In genomic region chr9:135504262-135505229, GRCh38 we compare ENCODE assay signal across 10 cellular contexts. TPM values are rescaled to one million over a fixed set of nuclear protein-coding genes. Genes with fewer than 3 reads are reported as not detected.
DNase-seq lines count a peak whose midpoint lies in the region; ATAC-seq and TF ChIP-seq lines count a peak whose summit lies in the region.
"Had no signal": no experiment of that assay in that cellular context is flagged by ENCODE, and none has a peak within 500 bp of the region (broad histone marks: within the 10 kb centered on the region; RNA-seq: fewer than 3 reads in every experiment).

No MANE protein-coding gene starts in this region.

- DNase-seq in COLO668 (lab: John Stamatoyannopoulos, UW; ENCODE audit: unreplicated experiment), result peak; percentile 52
- peak; percentile 66 for DNase-seq in HK-2 (ENCODE audit: unreplicated experiment)
- DNase-seq in SKM-1 treated with dmso at 0.1 percent for 144 hours (lab: John Stamatoyannopoulos, UW; ENCODE audit: unreplicated experiment), result peak; percentile 38
- DNase-seq in ascending aorta (ENCODE audit: low spot score in 2 of 2), result peak in 1 of 2 donors; percentile 5
- peak in 39 of 51 donors; percentile 3 to 71 (median 39) for DNase-seq in hypothalamus (lab: John Stamatoyannopoulos, UW)
- peak; percentile 31 to 50 for DNase-seq in stimulated activated CD4-positive, alpha-beta T cell treated with anti-CD3 and anti-CD28 coated beads, Interleukin-12 subunit alpha, Interleukin-12 subunit beta, amount 100 ng/mL, for 24 hours (ENCODE audit: low read depth in 2 of 2)

- H3K9me3 ChIP-seq in ascending aorta, result no peaks in the 10 kb centered on the region

- peaks cover 9 to 14% of the 10 kb centered on the region in 2 donors for H3K4me1 ChIP-seq in ascending aorta

- intact Hi-C loops in ascending aorta (cut with DNase I), result no loop called here

- peaks cover 26 to 31% of the 10 kb centered on the region in 2 donors for H3K36me3 ChIP-seq in ascending aorta

- H3K27ac ChIP-seq in ascending aorta, result no peak overlapping the region

- no peaks in the 10 kb centered on the region for H3K27me3 ChIP-seq in ascending aorta

- TF ChIP-seq CTCF in ascending aorta (IDR thresholded peaks at IDR 0.05), result peak; percentile 14 to 65 (median 62)

- no peak for ATAC-seq in HG03520 (IDR thresholded peaks at IDR 0.05; ENCODE audit: unreplicated experiment)
- ATAC-seq in HG03565 (IDR thresholded peaks at IDR 0.05; ENCODE audit: unreplicated experiment), result no peak

- H3K4me3 ChIP-seq in ascending aorta, result no peak overlapping the region

RNA-seq across cellular contexts. Expression of gene MRPS2, which starts 4.1 kb away (rescaled TPM):
- total RNA-seq in ascending aorta, result 57.3 TPM

RNA-seq across cellular contexts. Expression of gene LCN1, which starts 16.7 kb away (rescaled TPM):
- not detected for total RNA-seq in ascending aorta
- total RNA-seq: subcutaneous adipose tissue; T-helper 1 cell treated with Interleukin-12 subunit alpha and Interleukin-12 subunit beta and Interleukin-4 antibody, amounts not matched to agents 30 ng/mL and 1 ng/mL, for 36 hours had no signal

RNA-seq across cellular contexts. Expression of gene PPP1R26, which starts 25.0 kb away (rescaled TPM):
- 25.5 TPM for total RNA-seq in ascending aorta

RNA-seq across cellular contexts. Expression of gene OBP2A, which starts 41.4 kb away (rescaled TPM):
- total RNA-seq in ascending aorta, result not detected
- total RNA-seq: subcutaneous adipose tissue; T-helper 1 cell treated with Interleukin-12 subunit alpha and Interleukin-12 subunit beta and Interleukin-4 antibody, amounts not matched to agents 30 ng/mL and 1 ng/mL, for 36 hours had no signal

RNA-seq across cellular contexts. Expression of gene PAEP, which starts 57.0 kb away (rescaled TPM):
- not detected for total RNA-seq in ascending aorta
- total RNA-seq: subcutaneous adipose tissue; T-helper 1 cell treated with Interleukin-12 subunit alpha and Interleukin-12 subunit beta and Interleukin-4 antibody, amounts not matched to agents 30 ng/mL and 1 ng/mL, for 36 hours had no signal
